Comparison of ENCODE assay signal across 23 cellular contexts in genomic region chr16:78375055-78375679, GRCh38.
"Had no signal": no experiment of that assay in that cellular context is flagged by ENCODE, and none has a peak within 500 bp of the region (broad histone marks: within the 10 kb centered on the region; RNA-seq: fewer than 3 reads in every experiment).

No MANE protein-coding gene starts in this region.

- ATAC-seq: activated CD4-positive, alpha-beta T cell treated with anti-CD3 and anti-CD28 coated beads for 36 hours; activated T-helper 17 cell treated with anti-CD3 and anti-CD28 coated beads, Interleukin-2, amount 50 U/mL, for 72 hours had no signal

- H3K27ac ChIP-seq: brain microvascular endothelial cell, KMS-11, SJCRH30, WERI-Rb-1 had no signal

- H3K4me3 ChIP-seq: SJCRH30 had no signal

- H3K4me1 ChIP-seq: SJCRH30 had no signal

- H3K4me2 ChIP-seq: KMS-11, SK-N-SH had no signal

- H3K27me3 ChIP-seq: brain microvascular endothelial cell, SJCRH30 had no signal

- H3K9me3 ChIP-seq: SJCRH30, SK-N-SH had no signal

- H3K9ac ChIP-seq: KMS-11, SK-N-SH had no signal

- DNase-seq: activated CD4-positive, alpha-beta memory T cell treated with anti-CD3 and anti-CD28 coated beads, Interleukin-2, amount 10 ng/mL, durations not matched to agents 7 days and 5 days; activated CD4-positive, alpha-beta T cell treated with anti-CD3 and anti-CD28 coated beads for 36 hours; activated CD4-positive, alpha-beta T cell treated with anti-CD3 and anti-CD28 coated beads, Interleukin-2, amount 50 U/mL, for 1 hour; activated gamma-delta T cell; activated naive CD4-positive, alpha-beta T cell treated with anti-CD3 and anti-CD28 coated beads for 36 hours; activated T-cell treated with anti-CD3 and anti-CD28 coated beads for 4 hours; activated T-cell treated with anti-CD3 and anti-CD28 coated beads, Interleukin-2, amount 50 U/mL, for 48 hours; amygdala; brain microvascular endothelial cell; NCI-H1092; NCI-H1417 treated with DMSO at 0.1 percent for 48 hours; NCI-H1694; NCI-H2029; NCI-H2107; NCI-H2171 treated with DMSO at 0.1 percent for 48 hours; NCI-H526; NCI-H774; SJCRH30; SK-N-SH; T-helper 1 cell; WERI-Rb-1 had no signal

- H3K36me3 ChIP-seq: brain microvascular endothelial cell, SJCRH30, WERI-Rb-1 had no signal
